Comparison of ENCODE assay signal across 24 cellular contexts in genomic region chr13:29171244-29171643, GRCh38.
"Had no signal": no experiment of that assay in that cellular context is flagged by ENCODE, and none has a peak within 500 bp of the region (broad histone marks: within the 10 kb centered on the region; RNA-seq: fewer than 3 reads in every experiment).

No MANE protein-coding gene starts in this region.

- H3K36me3 ChIP-seq: neutrophil, pancreas, prostate gland, right atrium auricular region, sigmoid colon, stomach, thoracic aorta, thyroid gland, tibial nerve, upper lobe of left lung, vagina had no signal

- ATAC-seq: natural killer cell treated with Interleukin-12 subunit alpha and Interleukin-12 subunit beta and Interleukin-15 and Interleukin-18, amount 100 ng/mL, for 72 hours; pancreas; stimulated activated effector memory CD8-positive, alpha-beta T cell treated with anti-CD3 and anti-CD28 coated beads, Interleukin-12 subunit alpha, Interleukin-12 subunit beta, amount 100 ng/mL, for 72 hours; stimulated activated naive B cell treated with anti-CD40 and anti-IgM and Interleukin-4, amounts not matched to agents 10 μg/mL and 1 μg/mL and 100 μg/mL, for 72 hours had no signal

- FAIRE-seq: pancreas, small intestine, urothelium cell line had no signal

- H3K27me3 ChIP-seq: neutrophil, pancreas, right atrium auricular region, sigmoid colon, stomach, thyroid gland, tibial nerve, upper lobe of left lung, vagina had no signal

- DNase-seq: nephron progenitor cell; nucleus accumbens; pancreas; retina; sigmoid colon; small intestine; stimulated activated CD4-positive, alpha-beta T cell treated with anti-CD3 and anti-CD28 coated beads, Interleukin-15, amount 100 ng/mL, for 24 hours; stimulated activated CD4-positive, alpha-beta T cell treated with anti-CD3 and anti-CD28 coated beads, Interleukin-2, amount 100 ng/mL, for 24 hours; stimulated activated CD4-positive, alpha-beta T cell treated with anti-CD3 and anti-CD28 coated beads, Interleukin-2, amount 100 ng/mL, for 48 hours; stimulated activated CD4-positive, alpha-beta T cell treated with anti-CD3 and anti-CD28 coated beads, Interleukin-4, amount 100 ng/mL, for 24 hours; stimulated activated naive B cell treated with anti-CD40 and anti-IgM and Interleukin-4, amounts not matched to agents 10 μg/mL and 1 μg/mL and 100 μg/mL, for 72 hours; stimulated activated naive CD4-positive, alpha-beta T cell treated with Interleukin-2 at 50 U/mL for 16 hours; stomach; thyroid gland; upper lobe of left lung had no signal

- H3K9me3 ChIP-seq: neutrophil, pancreas, prostate gland, right atrium auricular region, sigmoid colon, thoracic aorta, thyroid gland, upper lobe of left lung, vagina had no signal

- H3K4me1 ChIP-seq: pancreas, prostate gland, sigmoid colon, stomach, thyroid gland, tibial nerve, upper lobe of left lung, vagina had no signal

- H3K4me3 ChIP-seq: pancreas, prostate gland, right atrium auricular region, sigmoid colon, stomach, thoracic aorta, thyroid gland, tibial nerve, upper lobe of left lung, vagina had no signal

- H3K27ac ChIP-seq: neutrophil, pancreas, prostate gland, sigmoid colon, stomach, thoracic aorta, thyroid gland, tibial nerve, upper lobe of left lung, vagina had no signal
